29 cellular contexts compared by ENCODE assay signal in the genomic region with DNA sequence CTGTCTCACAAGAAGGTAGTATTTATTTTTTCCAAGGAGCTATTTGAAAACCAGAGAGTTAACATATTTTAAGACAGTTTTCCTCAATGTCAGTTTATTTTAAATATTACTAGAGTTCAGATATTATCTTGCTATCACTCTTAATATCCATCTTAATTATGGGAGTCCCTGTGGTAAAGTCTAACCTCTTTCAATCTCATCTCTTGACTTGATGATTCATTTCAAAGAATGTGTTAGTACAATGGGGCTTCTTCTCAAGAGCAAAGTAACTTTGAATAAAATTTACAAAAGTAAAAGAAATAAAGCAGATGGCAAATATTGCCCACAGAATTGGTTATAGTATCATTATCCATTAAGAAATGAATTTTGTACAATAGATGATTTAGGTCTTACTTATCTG.
DNase-seq lines count a peak whose midpoint lies in the region; ATAC-seq and TF ChIP-seq lines count a peak whose summit lies in the region.
"Had no signal": no experiment of that assay in that cellular context is flagged by ENCODE, and none has a peak within 500 bp of the region (broad histone marks: within the 10 kb centered on the region; RNA-seq: fewer than 3 reads in every experiment).

No MANE protein-coding gene starts in this region.

- CTCF ChIA-PET in SK-N-SH (lab: Yijun Ruan, JAX) = no interaction called here

- POLR2A ChIA-PET in SK-N-SH (lab: Yijun Ruan, JAX) = no interaction called here

- intact Hi-C loops in ovary (cut with DNase I) = no loop called here

- no peaks in the 10 kb centered on the region for H3K79me2 ChIP-seq in SK-N-SH (ENCODE audit: insufficient read depth)

- no peak for TF ChIP-seq CTCF in SK-N-SH (IDR thresholded peaks at IDR 0.05)
- TF ChIP-seq CTCF in ovary (IDR thresholded peaks at IDR 0.05) = no peak

- TF ChIP-seq RAD21 in SK-N-SH (IDR thresholded peaks at IDR 0.05; ENCODE audit: low read length) = no peak

- peak; percentile 71 for ATAC-seq in SK-N-SH treated with all-trans-retinoic acid at 6 μM for 48 hours
- ATAC-seq: A549; CD8-positive, alpha-beta T cell had no signal

- TF ChIP-seq POLR2A in ovary (IDR thresholded peaks at IDR 0.05) = no peak

- no peaks in the 10 kb centered on the region for H3K9me3 ChIP-seq in SK-N-SH
- H3K9me3 ChIP-seq in ovary = no peaks in the 10 kb centered on the region
- H3K9me3 ChIP-seq: A549, BE2C, BLaER1, Caco-2 had no signal

- H3K4me2 ChIP-seq in SK-N-SH = peak overlapping the region; percentile 2; the same call in 1 of the 2 replicates
- H3K4me2 ChIP-seq: A549; BLaER1; BLaER1 treated with 17β-estradiol and CSF1 and Interleukin-3, amounts not matched to agents 10 nM and 100 nM had no signal

- H3K27me3 ChIP-seq in SK-N-SH (ENCODE audit: insufficient read depth) (no peaks in the 10 kb centered on the region), ovary (no peaks in the 10 kb centered on the region)
- H3K27me3 ChIP-seq: BE2C; BLaER1; BLaER1 treated with 17β-estradiol and CSF1 and Interleukin-3, amounts not matched to agents 10 nM and 100 nM had no signal

- peak in 1 of 2 experiments; percentile 57; a peak in 1 of 4 replicates for TF ChIP-seq EP300 in SK-N-SH (IDR thresholded peaks at IDR 0.05; ENCODE audit: borderline replicate concordance in 1 of 2, low read depth in 1 of 2, low read length in 1 of 2)
- TF ChIP-seq EP300 in ovary (IDR thresholded peaks at IDR 0.05) = no peak

- no peak overlapping the region for H3K4me3 ChIP-seq in SK-N-SH (ENCODE audit: low read depth in 2 of 2, low read length in 1 of 2)
- no peak overlapping the region for H3K4me3 ChIP-seq in ovary
- H3K4me3 ChIP-seq: A549; BLaER1; BLaER1 treated with 17β-estradiol and CSF1 and Interleukin-3, amounts not matched to agents 10 nM and 100 nM had no signal

- peaks cover 28% of the 10 kb centered on the region for H3F3A ChIP-seq in SK-N-SH (replicated peaks; ENCODE audit: insufficient read depth)

- no peaks in the 10 kb centered on the region for H3K9me2 ChIP-seq in SK-N-SH

- DNase-seq in SK-N-SH (no peak), T-helper 2 cell (no peak), ovary (no peak)
- DNase-seq: 8988T; ACHN; AML-193; BE2C; C1 segment of cervical spinal cord; Caco-2; Calu3; CD4-positive, alpha-beta memory T cell; CD4-positive, alpha-beta T cell; CD4-positive, CD25-positive, alpha-beta regulatory T cell; CD8-positive, alpha-beta memory T cell; CD8-positive, alpha-beta T cell; COR-L47; DMS 273 treated with DMSO at 0.1 percent for 48 hours; DMS153; DMS53; DMS79; DMS79 treated with DMSO at 0.1 percent for 48 hours; DND-41; EL had no signal

- peak overlapping the region in 1 of 2 experiments; percentile 68; a peak in 2 of 4 replicates for H3K27ac ChIP-seq in SK-N-SH (ENCODE audit: low read depth in 2 of 2, low read length in 1 of 2)
- no peak overlapping the region for H3K27ac ChIP-seq in ovary
- H3K27ac ChIP-seq: 22Rv1; A549; BLaER1; BLaER1 treated with 17β-estradiol and CSF1 and Interleukin-3, amounts not matched to agents 10 nM and 100 nM; C4-2B had no signal

- no peaks in the 10 kb centered on the region for H3K36me3 ChIP-seq in SK-N-SH (replicated peaks in 1 of 2; ENCODE audit: control insufficient read depth in 1 of 2, insufficient read depth in 2 of 2, low read length in 1 of 2)
- H3K36me3 ChIP-seq in ovary = no peaks in the 10 kb centered on the region
- H3K36me3 ChIP-seq: BE2C; BLaER1; BLaER1 treated with 17β-estradiol and CSF1 and Interleukin-3, amounts not matched to agents 10 nM and 100 nM had no signal

- H3K4me1 ChIP-seq in SK-N-SH (ENCODE audit: control insufficient read depth in 1 of 2, insufficient read depth in 2 of 2, low read depth in 1 of 2, low read length in 1 of 2) = peaks cover 0 to 25% of the 10 kb centered on the region in 2 experiments; a peak in 2 of 4 replicates
- no peaks in the 10 kb centered on the region for H3K4me1 ChIP-seq in ovary (ENCODE audit: insufficient read depth)
- H3K4me1 ChIP-seq: A549; BE2C; BLaER1; BLaER1 treated with 17β-estradiol and CSF1 and Interleukin-3, amounts not matched to agents 10 nM and 100 nM; Caco-2 had no signal

- no peak overlapping the region for H2AFZ ChIP-seq in SK-N-SH (ENCODE audit: low read depth)

- H3K9ac ChIP-seq in SK-N-SH = peak overlapping the region; percentile 1; the same call in 1 of the 2 replicates
- H3K9ac ChIP-seq: BLaER1; BLaER1 treated with 17β-estradiol and CSF1 and Interleukin-3, amounts not matched to agents 10 nM and 100 nM had no signal

- H4K20me1 ChIP-seq in SK-N-SH (ENCODE audit: insufficient read depth) = no peaks in the 10 kb centered on the region
- H4K20me1 ChIP-seq: BLaER1; BLaER1 treated with 17β-estradiol and CSF1 and Interleukin-3, amounts not matched to agents 10 nM and 100 nM had no signal

TF ChIP-seq in SK-N-SH, 30 proteins besides CTCF, POLR2A, EP300 and RAD21 (continues in another document):
- TF ChIP-seq MEF2A (IDR thresholded peaks at IDR 0.05; ENCODE audit: borderline replicate concordance, low read depth) (no peak), YY1 (IDR thresholded peaks at IDR 0.05; ENCODE audit: low read depth) (no peak), GATA2 (CRISPR knock-in tag; IDR thresholded peaks at IDR 0.05) (no peak), REST (IDR thresholded peaks at IDR 0.05; ENCODE audit: low read depth, low read length) (no peak), TCF12 (IDR thresholded peaks at IDR 0.05) (peak; percentile 75), GABPA (IDR thresholded peaks at IDR 0.05; ENCODE audit: low read depth) (no peak), FOSL2 (IDR thresholded peaks at IDR 0.05; ENCODE audit: borderline replicate concordance, low read depth) (peak; percentile 54; the same call in 1 of the 2 replicates), FOXM1 (IDR thresholded peaks at IDR 0.05; ENCODE audit: low read depth) (no peak), ELF1 (IDR thresholded peaks at IDR 0.05) (no peak)

TF ChIP-seq in SK-N-SH treated with all-trans-retinoic acid at 6 μM for 48 hours, 23 proteins besides CTCF, POLR2A, EP300 and RAD21:
- TF ChIP-seq ESRRG (CRISPR knock-in tag; IDR thresholded peaks at IDR 0.05) = no peak
- TF ChIP-seq ZC3H10 (CRISPR knock-in tag; IDR thresholded peaks at IDR 0.05) = peak; percentile 85
- no peak for TF ChIP-seq GLIS3 (CRISPR knock-in tag; IDR thresholded peaks at IDR 0.05)
- TF ChIP-seq POU6F1 (CRISPR knock-in tag; IDR thresholded peaks at IDR 0.05; ENCODE audit: borderline replicate concordance, low read depth) = peak; percentile 78; the same call in 1 of the 2 replicates
- peak; percentile 90 for TF ChIP-seq ISL1 (CRISPR knock-in tag; IDR thresholded peaks at IDR 0.05)
- TF ChIP-seq TCF4 (CRISPR knock-in tag; IDR thresholded peaks at IDR 0.05; ENCODE audit: borderline replicate concordance) = peak; percentile 16; the same call in 1 of the 2 replicates
- TF ChIP-seq TOX (CRISPR knock-in tag; IDR thresholded peaks at IDR 0.05; ENCODE audit: borderline replicate concordance) = peak; percentile 78; the same call in 1 of the 2 replicates
- peak; percentile 45; the same call in 1 of the 2 replicates for TF ChIP-seq PATZ1 (CRISPR knock-in tag; IDR thresholded peaks at IDR 0.05; ENCODE audit: borderline replicate concordance)
